ENCODE assay signal across 8 cellular contexts in the genomic region with DNA sequence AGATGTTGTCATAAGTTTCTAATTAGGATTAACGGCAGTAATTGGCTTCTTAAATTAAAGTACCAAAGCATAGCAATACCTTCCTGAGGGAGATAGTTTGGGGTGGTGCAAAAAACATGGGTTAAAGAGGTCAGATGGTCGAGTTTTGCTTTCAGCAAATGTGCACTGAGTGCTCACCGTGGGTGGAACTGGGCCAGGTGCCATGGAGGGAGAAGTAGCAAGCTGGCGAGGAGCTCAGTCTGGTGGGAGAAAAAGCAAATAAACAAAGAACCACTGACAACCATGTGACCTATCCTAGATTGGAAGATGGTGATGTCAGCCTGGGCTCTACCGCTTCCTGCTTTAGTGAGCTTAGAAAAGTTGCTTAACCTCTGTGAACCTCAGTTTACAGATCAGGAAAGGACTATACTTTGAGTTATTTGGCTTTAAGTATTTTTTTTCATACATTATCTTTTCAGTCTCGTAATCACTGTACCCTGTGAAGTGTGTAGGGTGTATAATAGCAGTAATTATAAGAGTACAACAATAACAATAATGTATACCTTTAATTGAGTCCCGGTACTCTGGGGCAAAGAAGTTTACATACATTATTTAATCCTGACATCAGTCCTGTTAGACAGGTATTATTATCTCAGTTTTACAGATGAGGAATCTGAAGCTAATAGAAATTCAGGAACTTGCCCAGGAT.
A peak's percentile ranks its signal among the peaks of the same experiment; 100 is the strongest.
DNase-seq lines count a peak whose midpoint lies in the region; ATAC-seq, FAIRE-seq and TF ChIP-seq lines count a peak whose summit lies in the region.

No MANE protein-coding gene starts in this region.

- no peaks in the 10 kb centered on the region for H3K9me3 Mint-ChIP-seq in stimulated activated naive B cell treated with anti-CD40 and anti-IgM and Interleukin-4, amounts not matched to agents 10 μg/mL and 1 μg/mL and 100 μg/mL, for 72 hours

- peaks cover 22 to 26% of the 10 kb centered on the region in 2 donors for H3K4me1 Mint-ChIP-seq in stimulated activated naive B cell treated with anti-CD40 and anti-IgM and Interleukin-4, amounts not matched to agents 10 μg/mL and 1 μg/mL and 100 μg/mL, for 72 hours

- no peaks in the 10 kb centered on the region for H3K79me2 ChIP-seq in DND-41 (ENCODE audit: insufficient read depth, low read length)

- peaks cover 0 to 9% of the 10 kb centered on the region in 2 donors for H3K27me3 Mint-ChIP-seq in stimulated activated naive B cell treated with anti-CD40 and anti-IgM and Interleukin-4, amounts not matched to agents 10 μg/mL and 1 μg/mL and 100 μg/mL, for 72 hours

- H2AFZ ChIP-seq in DND-41 (ENCODE audit: low read depth, low read length): peak overlapping the region; percentile 70

- no peak for TF ChIP-seq CTCF in DND-41 (IDR thresholded peaks at IDR 0.05; ENCODE audit: borderline replicate concordance, extremely low read depth, low read length, poor library complexity, severe bottlenecking)
- no peak for TF ChIP-seq CTCF in Peyer's patch (IDR thresholded peaks at IDR 0.05)

- H3K27ac ChIP-seq in DND-41 (ENCODE audit: low read length) (no peak overlapping the region), Peyer's patch (peak overlapping the region; percentile 46 to 73 (median 62))

- peak overlapping the region; percentile 39 for H3K4me2 ChIP-seq in DND-41 (ENCODE audit: insufficient read depth, low read length)

- H3K36me3 Mint-ChIP-seq in stimulated activated naive B cell treated with anti-CD40 and anti-IgM and Interleukin-4, amounts not matched to agents 10 μg/mL and 1 μg/mL and 100 μg/mL, for 72 hours: no peaks in the 10 kb centered on the region

- H3K4me1 ChIP-seq in DND-41 (ENCODE audit: insufficient read depth, low read length): peaks cover 12% of the 10 kb centered on the region
- H3K4me1 ChIP-seq in Peyer's patch: peaks cover 0 to 24% (median 2%) of the 10 kb centered on the region in 4 donors

- H3K36me3 ChIP-seq in DND-41 (ENCODE audit: insufficient read depth, low read length) (no peaks in the 10 kb centered on the region), Peyer's patch (no peaks in the 10 kb centered on the region)

- H4K20me1 ChIP-seq in DND-41 (ENCODE audit: insufficient read depth, low read length): no peaks in the 10 kb centered on the region

- H3K4me3 Mint-ChIP-seq in stimulated activated naive B cell treated with anti-CD40 and anti-IgM and Interleukin-4, amounts not matched to agents 10 μg/mL and 1 μg/mL and 100 μg/mL, for 72 hours: no peak overlapping the region

- peaks cover 4% of the 10 kb centered on the region for H3K27me3 ChIP-seq in DND-41 (ENCODE audit: insufficient read depth, low read length, poor library complexity)
- H3K27me3 ChIP-seq in Peyer's patch: no peaks in the 10 kb centered on the region

- H3K9ac ChIP-seq in DND-41 (ENCODE audit: low read depth, low read length): no peak overlapping the region

- DNase-seq in DND-41 (peak; percentile 10), HT1080 (ENCODE audit: low read depth) (peak; percentile 89), Peyer's patch (peak in 2 of 3 donors; percentile 81 to 88), brain pericyte (ENCODE audit: low read depth, low spot score) (peak; percentile 55), NCI-H128 (lab: John Stamatoyannopoulos, UW; ENCODE audit: unreplicated experiment) (no peak)
- DNase-seq in stimulated activated naive B cell treated with anti-CD40 and anti-IgM and Interleukin-4, amounts not matched to agents 10 μg/mL and 1 μg/mL and 100 μg/mL, for 72 hours: peak; percentile 9

- no peak for TF ChIP-seq POLR2A in Peyer's patch (IDR thresholded peaks at IDR 0.05)

- H3K4me3 ChIP-seq in DND-41 (ENCODE audit: low read depth in 1 of 2, low read length in 2 of 2): no peak overlapping the region
- H3K4me3 ChIP-seq in Peyer's patch: no peak overlapping the region

- H3K9me3 ChIP-seq in DND-41 (ENCODE audit: insufficient read depth, low read length, severe bottlenecking) (no peaks in the 10 kb centered on the region), Peyer's patch (no peaks in the 10 kb centered on the region)

- ATAC-seq in DND-41 (ENCODE audit: insufficient read depth, low read depth) (peak; percentile 78), GM21381 (IDR thresholded peaks at IDR 0.05; ENCODE audit: unreplicated experiment) (peak; percentile 61)
- ATAC-seq in stimulated activated naive B cell treated with anti-CD40 and anti-IgM and Interleukin-4, amounts not matched to agents 10 μg/mL and 1 μg/mL and 100 μg/mL, for 72 hours (replicated peaks): peak; percentile 64 to 66

- FAIRE-seq in islet of Langerhans (lab: Jason Lieb, UNC): peak; percentile 99

- no peak overlapping the region for H3K27ac Mint-ChIP-seq in stimulated activated naive B cell treated with anti-CD40 and anti-IgM and Interleukin-4, amounts not matched to agents 10 μg/mL and 1 μg/mL and 100 μg/mL, for 72 hours
